ENCODE assay signal across 33 cellular contexts in the genomic region with DNA sequence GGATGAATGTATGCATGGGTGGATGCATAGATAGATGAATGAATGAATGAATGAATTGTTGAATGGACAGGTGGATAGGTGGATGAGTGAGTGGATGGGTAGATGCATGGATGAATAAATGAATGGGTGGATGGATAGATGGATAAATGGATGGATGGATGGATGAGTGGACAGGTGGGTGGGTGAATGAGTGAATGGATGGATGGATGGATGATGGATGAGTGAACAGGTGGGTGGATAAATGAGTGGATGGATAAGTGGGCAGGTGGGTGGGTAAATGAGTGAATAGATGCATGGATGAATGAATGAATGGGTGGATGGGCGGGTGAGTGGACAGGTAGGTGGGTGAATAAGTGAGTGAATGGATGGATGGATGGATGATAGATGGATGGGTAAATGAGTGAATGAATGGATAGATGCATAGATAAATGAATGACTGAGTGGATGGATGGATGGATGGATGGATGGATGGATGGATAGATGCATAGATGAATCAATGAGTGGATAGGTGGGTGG.
"Had no signal": no experiment of that assay in that cellular context is flagged by ENCODE, and none has a peak within 500 bp of the region (broad histone marks: within the 10 kb centered on the region; RNA-seq: fewer than 3 reads in every experiment).

No MANE protein-coding gene starts in this region.

- H3K4me1 Mint-ChIP-seq: activated CD4-positive, alpha-beta T cell treated with anti-CD3 and anti-CD28 coated beads for 36 hours; activated CD4-positive, alpha-beta T cell treated with anti-CD3 and anti-CD28 coated beads, Interleukin-2, amount 10 ng/mL, durations not matched to agents 24 days and 14 days; activated CD8-positive, alpha-beta memory T cell treated with anti-CD3 and anti-CD28 coated beads, Interleukin-2, amount 10 ng/mL, durations not matched to agents 7 days and 5 days; activated naive CD4-positive, alpha-beta T cell treated with anti-CD3 and anti-CD28 coated beads, Interleukin-2, amount 50 U/mL, for 24 hours; activated naive CD8-positive, alpha-beta T cell treated with anti-CD3 and anti-CD28 coated beads for 36 hours; activated naive CD8-positive, alpha-beta T cell treated with anti-CD3 and anti-CD28 coated beads, Interleukin-2, amount 50 U/mL, for 24 hours; brain; endodermal cell had no signal

- H3K36me3 ChIP-seq: adrenal gland, ascending aorta, breast epithelium, cardiac muscle cell, colonic mucosa, esophagus muscularis mucosa, gastrocnemius medialis had no signal

- H3K4me3 Mint-ChIP-seq: activated CD4-positive, alpha-beta memory T cell treated with anti-CD3 and anti-CD28 coated beads for 36 hours; activated CD4-positive, alpha-beta T cell treated with anti-CD3 and anti-CD28 coated beads for 36 hours; activated CD4-positive, alpha-beta T cell treated with anti-CD3 and anti-CD28 coated beads, Interleukin-2, amount 10 ng/mL, durations not matched to agents 24 days and 14 days; activated CD8-positive, alpha-beta memory T cell treated with anti-CD3 and anti-CD28 coated beads, Interleukin-2, amount 10 ng/mL, durations not matched to agents 7 days and 5 days; activated CD8-positive, alpha-beta T cell treated with anti-CD3 and anti-CD28 coated beads, Interleukin-2, amount 10 ng/mL, durations not matched to agents 7 days and 5 days; activated naive CD4-positive, alpha-beta T cell treated with anti-CD3 and anti-CD28 coated beads for 36 hours; activated naive CD4-positive, alpha-beta T cell treated with anti-CD3 and anti-CD28 coated beads, Interleukin-2, amount 50 U/mL, for 24 hours; activated naive CD8-positive, alpha-beta T cell treated with anti-CD3 and anti-CD28 coated beads for 36 hours; activated naive CD8-positive, alpha-beta T cell treated with anti-CD3 and anti-CD28 coated beads, Interleukin-2, amount 50 U/mL, for 24 hours; activated T-helper 1 cell treated with anti-CD3 and anti-CD28 coated beads, Interleukin-12 subunit alpha, Interleukin-12 subunit beta, Interleukin-2, Interleukin-4 antibody, amounts not matched to agents 30 ng/mL and 10 ng/mL and 1 ng/mL, durations not matched to agents 14 hours and 24 hours and 36 hours; brain; dendritic cell treated with granulocyte-macrophage colony-stimulating factor and Interleukin-4, amounts not matched to agents 40 ng/mL and 50 ng/mL, for 4 days; endodermal cell had no signal

- H3K9me3 Mint-ChIP-seq: activated CD4-positive, alpha-beta T cell treated with anti-CD3 and anti-CD28 coated beads, Interleukin-2, amount 10 ng/mL, durations not matched to agents 24 days and 14 days; activated naive CD4-positive, alpha-beta T cell treated with anti-CD3 and anti-CD28 coated beads for 36 hours; activated naive CD4-positive, alpha-beta T cell treated with anti-CD3 and anti-CD28 coated beads, Interleukin-2, amount 50 U/mL, for 24 hours; activated naive CD8-positive, alpha-beta T cell treated with anti-CD3 and anti-CD28 coated beads for 36 hours; activated naive CD8-positive, alpha-beta T cell treated with anti-CD3 and anti-CD28 coated beads, Interleukin-2, amount 50 U/mL, for 24 hours; activated T-helper 1 cell treated with anti-CD3 and anti-CD28 coated beads, Interleukin-12 subunit alpha, Interleukin-12 subunit beta, Interleukin-2, Interleukin-4 antibody, amounts not matched to agents 30 ng/mL and 10 ng/mL and 1 ng/mL, durations not matched to agents 14 hours and 24 hours and 36 hours; activated T-helper 2 cell treated with anti-CD3 and anti-CD28 coated beads, Interferon-gamma antibody, Interleukin-2, Interleukin-4, amounts not matched to agents 10 μg/mL and 5 μg/mL and 100 μg/mL, durations not matched to agents 14 hours and 24 hours and 36 hours; brain; dendritic cell treated with granulocyte-macrophage colony-stimulating factor and Interleukin-4, amounts not matched to agents 40 ng/mL and 50 ng/mL, for 4 days; endodermal cell had no signal

- DNase-seq: activated CD4-positive, alpha-beta memory T cell treated with anti-CD3 and anti-CD28 coated beads for 36 hours; activated CD4-positive, alpha-beta T cell treated with anti-CD3 and anti-CD28 coated beads for 36 hours; activated CD4-positive, alpha-beta T cell treated with anti-CD3 and anti-CD28 coated beads, Interleukin-2, amount 10 ng/mL, durations not matched to agents 24 days and 14 days; activated CD4-positive, CD25-positive, alpha-beta regulatory T cell; activated CD4-positive, CD25-positive, alpha-beta regulatory T cell treated with anti-CD3 and anti-CD28 coated beads, Interleukin-2, amount 50 U/mL, for 72 hours; activated CD8-positive, alpha-beta memory T cell treated with anti-CD3 and anti-CD28 coated beads, Interleukin-2, amount 10 ng/mL, durations not matched to agents 7 days and 5 days; activated CD8-positive, alpha-beta memory T cell treated with anti-CD3 and anti-CD28 coated beads, Interleukin-2, amount 50 U/mL, for 4 hours; activated CD8-positive, alpha-beta T cell treated with anti-CD3 and anti-CD28 coated beads, Interleukin-2, amount 10 ng/mL, durations not matched to agents 7 days and 5 days; activated effector memory CD4-positive, alpha-beta T cell treated with anti-CD3 and anti-CD28 coated beads, Interleukin-2, amount 50 U/mL, for 16 hours; activated naive CD8-positive, alpha-beta T cell treated with anti-CD3 and anti-CD28 coated beads for 36 hours; activated naive CD8-positive, alpha-beta T cell treated with anti-CD3 and anti-CD28 coated beads, Interleukin-2, amount 50 U/mL, for 24 hours; activated T-cell treated with anti-CD3 and anti-CD28 coated beads, Interleukin-2, amount 50 U/mL, for 1 hour; central memory CD4-positive, alpha-beta T cell; cerebellar nuclear complex; colonic mucosa; effector memory CD4-positive, alpha-beta T cell; erythroblast; foreskin keratinocyte; gastrocnemius medialis; T-helper 2 cell had no signal

- H3K27me3 Mint-ChIP-seq: activated CD4-positive, alpha-beta T cell treated with anti-CD3 and anti-CD28 coated beads, Interleukin-2, amount 10 ng/mL, durations not matched to agents 24 days and 14 days; activated CD8-positive, alpha-beta memory T cell treated with anti-CD3 and anti-CD28 coated beads, Interleukin-2, amount 10 ng/mL, durations not matched to agents 7 days and 5 days had no signal

- H3K27me3 ChIP-seq: adrenal gland, ascending aorta, cardiac muscle cell, colonic mucosa, dorsolateral prefrontal cortex, gastrocnemius medialis had no signal

- H3K36me3 Mint-ChIP-seq: activated CD4-positive, alpha-beta memory T cell treated with anti-CD3 and anti-CD28 coated beads for 36 hours; activated CD8-positive, alpha-beta memory T cell treated with anti-CD3 and anti-CD28 coated beads, Interleukin-2, amount 10 ng/mL, durations not matched to agents 7 days and 5 days; activated naive CD4-positive, alpha-beta T cell treated with anti-CD3 and anti-CD28 coated beads, Interleukin-2, amount 50 U/mL, for 24 hours; activated naive CD8-positive, alpha-beta T cell treated with anti-CD3 and anti-CD28 coated beads for 36 hours; brain had no signal

- H3K9me3 ChIP-seq: adrenal gland, ascending aorta, breast epithelium, colonic mucosa, esophagus muscularis mucosa, gastrocnemius medialis had no signal

- H3K27ac ChIP-seq: adrenal gland, ascending aorta, breast epithelium, cardiac muscle cell, colonic mucosa, dorsolateral prefrontal cortex, esophagus muscularis mucosa, foreskin keratinocyte, gastrocnemius medialis had no signal

- ATAC-seq: activated CD4-positive, alpha-beta T cell treated with anti-CD3 and anti-CD28 coated beads for 36 hours; activated CD8-positive, alpha-beta memory T cell treated with anti-CD3 and anti-CD28 coated beads, Interleukin-2, amount 10 ng/mL, durations not matched to agents 7 days and 5 days; activated CD8-positive, alpha-beta T cell treated with anti-CD3 and anti-CD28 coated beads, Interleukin-2, amount 10 ng/mL, durations not matched to agents 7 days and 5 days; activated naive CD8-positive, alpha-beta T cell treated with anti-CD3 and anti-CD28 coated beads, Interleukin-2, amount 50 U/mL, for 24 hours; foreskin keratinocyte; gastrocnemius medialis had no signal

- H3K4me1 ChIP-seq: adrenal gland, ascending aorta, breast epithelium, colonic mucosa, esophagus muscularis mucosa, foreskin keratinocyte, gastrocnemius medialis had no signal

- H3K4me3 ChIP-seq: adrenal gland, ascending aorta, breast epithelium, cardiac muscle cell, colonic mucosa, dorsolateral prefrontal cortex, esophagus muscularis mucosa, gastrocnemius medialis had no signal

- H3K27ac Mint-ChIP-seq: activated CD4-positive, alpha-beta memory T cell treated with anti-CD3 and anti-CD28 coated beads for 36 hours; activated CD4-positive, alpha-beta T cell treated with anti-CD3 and anti-CD28 coated beads for 36 hours; activated CD4-positive, alpha-beta T cell treated with anti-CD3 and anti-CD28 coated beads, Interleukin-2, amount 10 ng/mL, durations not matched to agents 24 days and 14 days; activated CD8-positive, alpha-beta memory T cell treated with anti-CD3 and anti-CD28 coated beads, Interleukin-2, amount 10 ng/mL, durations not matched to agents 7 days and 5 days; activated CD8-positive, alpha-beta T cell treated with anti-CD3 and anti-CD28 coated beads, Interleukin-2, amount 10 ng/mL, durations not matched to agents 7 days and 5 days; activated naive CD4-positive, alpha-beta T cell treated with anti-CD3 and anti-CD28 coated beads for 36 hours; activated naive CD4-positive, alpha-beta T cell treated with anti-CD3 and anti-CD28 coated beads, Interleukin-2, amount 50 U/mL, for 24 hours; activated naive CD8-positive, alpha-beta T cell treated with anti-CD3 and anti-CD28 coated beads for 36 hours; activated naive CD8-positive, alpha-beta T cell treated with anti-CD3 and anti-CD28 coated beads, Interleukin-2, amount 50 U/mL, for 24 hours; activated T-helper 1 cell treated with anti-CD3 and anti-CD28 coated beads, Interleukin-12 subunit alpha, Interleukin-12 subunit beta, Interleukin-2, Interleukin-4 antibody, amounts not matched to agents 30 ng/mL and 10 ng/mL and 1 ng/mL, durations not matched to agents 14 hours and 24 hours and 36 hours; activated T-helper 2 cell treated with anti-CD3 and anti-CD28 coated beads, Interferon-gamma antibody, Interleukin-2, Interleukin-4, amounts not matched to agents 10 μg/mL and 5 μg/mL and 100 μg/mL, durations not matched to agents 14 hours and 24 hours and 36 hours; brain; dendritic cell treated with granulocyte-macrophage colony-stimulating factor and Interleukin-4, amounts not matched to agents 40 ng/mL and 50 ng/mL, for 4 days; endodermal cell had no signal
